ENCODE assay signal across 9 cellular contexts in the genomic region with DNA sequence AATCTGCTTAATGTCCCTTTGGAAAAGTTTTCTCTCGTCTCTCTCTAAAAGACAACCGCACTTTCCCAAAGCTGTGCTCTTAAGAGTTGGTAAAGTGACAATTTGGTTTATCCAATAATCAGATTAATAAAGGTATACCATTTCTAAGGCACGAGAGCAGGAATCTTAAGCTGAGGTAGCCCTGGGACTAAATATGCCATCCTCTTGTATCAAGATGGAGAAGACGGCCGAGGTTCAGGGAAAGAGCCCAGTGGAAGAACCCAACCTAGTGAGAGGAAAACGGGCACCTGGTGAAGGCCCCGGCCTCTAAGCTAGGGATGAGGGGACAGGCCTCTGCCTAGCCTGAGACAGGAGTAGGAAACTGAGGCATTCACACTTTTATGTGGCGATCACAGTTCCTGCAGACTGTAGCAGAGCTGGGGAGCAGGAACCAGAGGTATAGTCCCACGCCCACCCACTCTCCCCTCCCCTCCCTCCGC. TPM values are rescaled to one million over a fixed set of nuclear protein-coding genes. Genes with fewer than 3 reads are reported as not detected.
A peak's percentile ranks its signal among the peaks of the same experiment; 100 is the strongest.
DNase-seq lines count a peak whose midpoint lies in the region; ATAC-seq, FAIRE-seq and TF ChIP-seq lines count a peak whose summit lies in the region.
"Had no signal": no experiment of that assay in that cellular context is flagged by ENCODE, and none has a peak within 500 bp of the region (broad histone marks: within the 10 kb centered on the region; RNA-seq: fewer than 3 reads in every experiment).

No MANE protein-coding gene starts in this region.

- H3K4me1 ChIP-seq in SJCRH30 (peaks cover 5% of the 10 kb centered on the region), skeletal muscle satellite cell (ENCODE audit: control insufficient read depth, insufficient read depth, low read length) (peaks cover 17% of the 10 kb centered on the region)

- H3K9me3 ChIP-seq in SJCRH30 (replicated peaks), result no peaks in the 10 kb centered on the region
- H3K9me3 ChIP-seq in skeletal muscle satellite cell (replicated peaks; ENCODE audit: low read length), result no peaks in the 10 kb centered on the region

- peak overlapping the region; percentile 93 for H3K9ac ChIP-seq in skeletal muscle satellite cell (ENCODE audit: low read depth, low read length)

- no peak for DNase-seq in SJCRH30
- DNase-seq in fibroblast of pulmonary artery (ENCODE audit: low read depth), result no peak
- no peak for DNase-seq in D721Med (ENCODE audit: insufficient read length, low spot score)

- H3K4me3 ChIP-seq in SJCRH30 (peak overlapping the region; percentile 80), fibroblast of pulmonary artery (replicated peaks; ENCODE audit: low read depth, low read length) (peak overlapping the region; percentile 97), skeletal muscle satellite cell (ENCODE audit: low read length) (peak overlapping the region; percentile 93)

- FAIRE-seq in D721Med (lab: Jason Lieb, UNC), result no peak
- FAIRE-seq: endometrium had no signal

- peaks cover 3% of the 10 kb centered on the region; the same call in 1 of the 2 replicates for H3K36me3 ChIP-seq in SJCRH30
- peaks cover under 1% of the 10 kb centered on the region for H3K36me3 ChIP-seq in skeletal muscle satellite cell (ENCODE audit: insufficient read depth, low read length)

- no peak for TF ChIP-seq CTCF in fibroblast of pulmonary artery (IDR thresholded peaks at IDR 0.05; ENCODE audit: low read length, missing control alignments)
- TF ChIP-seq CTCF in D721Med (IDR thresholded peaks at IDR 0.05; ENCODE audit: insufficient read depth, missing control alignments), result no peak

- H3K27me3 ChIP-seq in SJCRH30 (peaks cover 8% of the 10 kb centered on the region; the same call in 1 of the 2 replicates), skeletal muscle satellite cell (ENCODE audit: control insufficient read depth, insufficient read depth, low read length) (no peaks in the 10 kb centered on the region)

- H3K4me2 ChIP-seq in skeletal muscle satellite cell (ENCODE audit: low read length), result peak overlapping the region; percentile 80

- no peak overlapping the region for H3K27ac ChIP-seq in SJCRH30

- ATAC-seq in GM21717 (IDR thresholded peaks at IDR 0.05; ENCODE audit: unreplicated experiment) (peak; percentile 11), GM19328 (IDR thresholded peaks at IDR 0.05; ENCODE audit: unreplicated experiment) (no peak), GM21381 (IDR thresholded peaks at IDR 0.05; ENCODE audit: unreplicated experiment) (no peak), HG03280 (IDR thresholded peaks at IDR 0.05; ENCODE audit: unreplicated experiment) (no peak)

RNA-seq across cellular contexts. Expression of a gene that starts 0.3 kb away (rescaled TPM):
- total RNA-seq in SJCRH30 (2014; rRNA removed; shearing (Covaris generic)), result 105 and 107 TPM in 2 replicates
- 199 and 255 TPM in 2 replicates for total RNA-seq in skeletal muscle satellite cell (2012; rRNA removed)

RNA-seq across cellular contexts. Expression of a gene that starts 36.0 kb away (rescaled TPM):
- 2.6 and 4.0 TPM in 2 replicates for total RNA-seq in SJCRH30 (2014; rRNA removed; shearing (Covaris generic))
- total RNA-seq in skeletal muscle satellite cell (2012; rRNA removed), result 0.25 and 0.44 TPM in 2 replicates
